Comparison of ENCODE assay signal across 8 cellular contexts in genomic region chr12:94262228-94263010, GRCh38.
DNase-seq lines count a peak whose midpoint lies in the region; ATAC-seq and TF ChIP-seq lines count a peak whose summit lies in the region.

No MANE protein-coding gene starts in this region.

- H3K36me3 ChIP-seq in ascending aorta (no peaks in the 10 kb centered on the region), H7 (replicated peaks; ENCODE audit: control insufficient read depth, insufficient read depth, low read length) (no peaks in the 10 kb centered on the region)

- H3K4me3 Mint-ChIP-seq in T-helper 17 cell, result peak overlapping the region; percentile 93

- H3K4me1 ChIP-seq in ascending aorta, result peaks cover 0 to 6% of the 10 kb centered on the region in 2 donors

- H3K27me3 ChIP-seq in ascending aorta (no peaks in the 10 kb centered on the region), H7 (ENCODE audit: control insufficient read depth, insufficient read depth, low read length) (no peaks in the 10 kb centered on the region)

- peak overlapping the region; percentile 46 to 67 for H3K4me3 ChIP-seq in ascending aorta
- H3K4me3 ChIP-seq in H7 (ENCODE audit: insufficient read depth, low read depth, low read length), result no peak overlapping the region

- no peaks in the 10 kb centered on the region for H3K27me3 Mint-ChIP-seq in T-helper 17 cell

- ATAC-seq in GM21515 (IDR thresholded peaks at IDR 0.05; ENCODE audit: unreplicated experiment) (peak; percentile 52), T-helper 17 cell (peak; percentile 82)

- no peaks in the 10 kb centered on the region for H3K9me3 ChIP-seq in T-helper 17 cell (ENCODE audit: control insufficient read depth, low read length, poor library complexity, severe bottlenecking)
- no peaks in the 10 kb centered on the region for H3K9me3 ChIP-seq in ascending aorta

- peaks cover 19% of the 10 kb centered on the region for H3K4me1 Mint-ChIP-seq in T-helper 17 cell

- H3K27ac ChIP-seq in ascending aorta, result peak overlapping the region; percentile 75 to 81

- peaks cover 7% of the 10 kb centered on the region for H3K36me3 Mint-ChIP-seq in T-helper 17 cell (ENCODE audit: low read depth)

- peak; percentile 33 for DNase-seq in Caki2 (ENCODE audit: low read depth)
- DNase-seq in KBM-7, result peak; percentile 77
- DNase-seq in T-helper 17 cell, result peak; percentile 26 to 46 (median 29)
- peak; percentile 68 to 93 for DNase-seq in ascending aorta (ENCODE audit: low spot score in 2 of 2)
- peak in 48 of 51 donors; percentile 16 to 83 (median 66) for DNase-seq in hypothalamus (lab: John Stamatoyannopoulos, UW)
- DNase-seq in smooth muscle cell of the brain vasculature (ENCODE audit: low read depth, low spot score), result peak; percentile 84
- no peak for DNase-seq in H7

- intact Hi-C loops in ascending aorta (cut with DNase I), result loop anchor here (5.0 kb wide), 2 partner anchors 45 to 200 kb away; no protein-coding TSS in a partner anchor

- in situ Hi-C loops in Caki2 (cut with HindIII; ENCODE audit: low pct_unique_long_range_greater_than_20kb, low sequenced_read_pairs) (no loop called here), KBM-7 (cut with MboI; ENCODE audit: low pct_unique_long_range_greater_than_20kb, low sequenced_read_pairs) (no loop called here)

- no peak for TF ChIP-seq CTCF in ascending aorta (IDR thresholded peaks at IDR 0.05)

- peak overlapping the region; percentile 98 for H3K27ac Mint-ChIP-seq in T-helper 17 cell
